ENCODE assay signal across 8 cellular contexts in genomic region chr4:145939241-145939640, GRCh38. TPM values are rescaled to one million over a fixed set of nuclear protein-coding genes. Genes with fewer than 3 reads are reported as not detected.
DNase-seq lines count a peak whose midpoint lies in the region; ATAC-seq, FAIRE-seq and TF ChIP-seq lines count a peak whose summit lies in the region.

No MANE protein-coding gene starts in this region.

- peak overlapping the region; percentile 95 for H3K9ac ChIP-seq in keratinocyte (ENCODE audit: control insufficient read depth, extremely low read depth, insufficient read depth, low read length)

- peak overlapping the region; percentile 92 for H3K4me3 Mint-ChIP-seq in activated T-cell treated with anti-CD3 and anti-CD28 coated beads, Interleukin-2, amount 50 U/mL, for 4 hours
- H3K4me3 Mint-ChIP-seq in activated CD8-positive, alpha-beta T cell treated with anti-CD3 and anti-CD28 coated beads for 36 hours: peak overlapping the region; percentile 96

- peak overlapping the region in 2 of 3 experiments; percentile 65 to 95 for H3K4me3 ChIP-seq in keratinocyte (ENCODE audit: control insufficient read depth in 2 of 3, extremely low read depth in 1 of 3, insufficient read depth in 2 of 3, low read depth in 1 of 3, low read length in 3 of 3)
- peak overlapping the region in 3 of 4 donors; percentile 63 to 89 (median 77) for H3K4me3 ChIP-seq in tibial nerve
- H3K4me3 ChIP-seq in left lung: peak overlapping the region in 1 of 2 donors; percentile 65

- H3K27ac Mint-ChIP-seq in activated CD8-positive, alpha-beta T cell treated with anti-CD3 and anti-CD28 coated beads for 36 hours: peak overlapping the region; percentile 97

- H3K79me2 ChIP-seq in keratinocyte (ENCODE audit: control insufficient read depth, insufficient read depth, low read length): peaks cover 17% of the 10 kb centered on the region

- peak overlapping the region; percentile 90 for H3K27ac ChIP-seq in keratinocyte (ENCODE audit: control insufficient read depth, insufficient read depth, low read length)
- no peak overlapping the region for H3K27ac ChIP-seq in tibial nerve
- no peak overlapping the region for H3K27ac ChIP-seq in left lung

- H3K36me3 ChIP-seq in keratinocyte (ENCODE audit: control insufficient read depth in 2 of 2, extremely low read depth in 1 of 2, insufficient read depth in 2 of 2, low read length in 2 of 2) (no peaks in the 10 kb centered on the region), tibial nerve (no peaks in the 10 kb centered on the region), left lung (no peaks in the 10 kb centered on the region)

- dilution Hi-C loops in keratinocyte (cut with MboI; ENCODE audit: extremely low pct_ligation_motif_present, low sequenced_read_pairs): no loop called here

- H3K27me3 ChIP-seq in keratinocyte (ENCODE audit: control insufficient read depth, extremely low read depth, insufficient read depth, low read length) (no peaks in the 10 kb centered on the region), tibial nerve (no peaks in the 10 kb centered on the region), left lung (peaks cover 0 to 46% of the 10 kb centered on the region in 2 donors)

- intact Hi-C loops in activated CD8-positive, alpha-beta T cell treated with anti-CD3 and anti-CD28 coated beads for 36 hours (cut with micrococcal nuclease): loop anchor here (5.0 to 10.0 kb wide), 2 partner anchors 134 to 322 kb away; partner anchors contain the start of gene MMAA
- intact Hi-C loops in left lung (cut with DNase I): no loop called here

- H3K27me3 Mint-ChIP-seq in activated T-cell treated with anti-CD3 and anti-CD28 coated beads, Interleukin-2, amount 50 U/mL, for 4 hours (ENCODE audit: low read depth): no peaks in the 10 kb centered on the region
- H3K27me3 Mint-ChIP-seq in activated CD8-positive, alpha-beta T cell treated with anti-CD3 and anti-CD28 coated beads for 36 hours: no peaks in the 10 kb centered on the region

- H3K4me1 ChIP-seq in keratinocyte (ENCODE audit: control insufficient read depth, extremely low read depth, insufficient read depth, low read length) (peaks cover 23% of the 10 kb centered on the region), tibial nerve (peaks cover 0 to 8% (median 4%) of the 10 kb centered on the region in 4 donors), left lung (peaks cover 6 to 24% of the 10 kb centered on the region in 2 donors)

- CTCF ChIA-PET in activated CD8-positive, alpha-beta T cell treated with anti-CD3 and anti-CD28 coated beads for 36 hours (lab: Charles Lee): interaction anchor here (0.8 to 1.5 kb wide), 3 partner anchors 17 to 323 kb away, joined by 3 to 4 read pairs (median 3); no protein-coding TSS in a partner anchor

- H3K9me1 ChIP-seq in keratinocyte (ENCODE audit: control insufficient read depth, extremely low read depth, insufficient read depth, low read length): no peaks in the 10 kb centered on the region

- TF ChIP-seq EP300 in tibial nerve (IDR thresholded peaks at IDR 0.05): no peak

- H3K4me2 ChIP-seq in keratinocyte (ENCODE audit: control insufficient read depth, extremely low read depth, insufficient read depth, low read depth, low read length): peak overlapping the region; percentile 68

- TF ChIP-seq CTCF in activated CD8-positive, alpha-beta T cell treated with anti-CD3 and anti-CD28 coated beads for 36 hours (IDR thresholded peaks at IDR 0.05): no peak
- TF ChIP-seq CTCF in keratinocyte (optimal IDR thresholded peaks at IDR 0.05 in 1 of 3, IDR thresholded peaks at IDR 0.05 in 1 of 3, conservative IDR thresholded peaks at IDR 0.05 in 1 of 3; ENCODE audit: extremely low read depth in 1 of 3, insufficient read depth in 2 of 3, low read length in 3 of 3): no peak
- no peak for TF ChIP-seq CTCF in tibial nerve (IDR thresholded peaks at IDR 0.05)
- TF ChIP-seq CTCF in omental fat pad (IDR thresholded peaks at IDR 0.05): no peak
- no peak for TF ChIP-seq CTCF in left lung (IDR thresholded peaks at IDR 0.05)

- H3K9me3 ChIP-seq in keratinocyte (ENCODE audit: control insufficient read depth, low read depth, low read length) (no peaks in the 10 kb centered on the region), tibial nerve (no peaks in the 10 kb centered on the region), left lung (no peaks in the 10 kb centered on the region)

- no peaks in the 10 kb centered on the region for H4K20me1 ChIP-seq in keratinocyte (ENCODE audit: control insufficient read depth, extremely low read depth, insufficient read depth, low read length)

- no peak for DNase-seq in activated T-cell treated with anti-CD3 and anti-CD28 coated beads, Interleukin-2, amount 50 U/mL, for 4 hours
- no peak for DNase-seq in activated T-cell treated with anti-CD3 and anti-CD28 coated beads, Interleukin-2, amount 50 U/mL, for 48 hours
- DNase-seq in activated CD8-positive, alpha-beta T cell treated with anti-CD3 and anti-CD28 coated beads for 36 hours: no peak
- DNase-seq in keratinocyte (ENCODE audit: low read depth, low spot score) (no peak), tibial nerve (ENCODE audit: low spot score in 2 of 2) (no peak), omental fat pad (ENCODE audit: low spot score) (no peak), left lung (no peak)

- POLR2A ChIA-PET in activated CD8-positive, alpha-beta T cell treated with anti-CD3 and anti-CD28 coated beads for 36 hours (lab: Charles Lee): interaction anchor here (0.5 to 1.2 kb wide), 5 partner anchors 12 to 320 kb away, joined by 3 to 4 read pairs (median 4); partner anchors contain the start of gene MMAA

- no peaks in the 10 kb centered on the region for H3K9me3 Mint-ChIP-seq in activated T-cell treated with anti-CD3 and anti-CD28 coated beads, Interleukin-2, amount 50 U/mL, for 4 hours
- H3K9me3 Mint-ChIP-seq in activated CD8-positive, alpha-beta T cell treated with anti-CD3 and anti-CD28 coated beads for 36 hours: no peaks in the 10 kb centered on the region

- no peak for ATAC-seq in activated T-cell treated with anti-CD3 and anti-CD28 coated beads, Interleukin-2, amount 50 U/mL, for 4 hours
- no peak for ATAC-seq in activated CD8-positive, alpha-beta T cell treated with anti-CD3 and anti-CD28 coated beads for 36 hours
- no peak for ATAC-seq in omental fat pad (ENCODE audit: low FRiP score)
- ATAC-seq in left lung: no peak
- ATAC-seq in GM19328 (IDR thresholded peaks at IDR 0.05; ENCODE audit: unreplicated experiment): no peak

- 68 to 78% methylated on average over 3 of the region's 3 CpGs for WGBS in tibial nerve, 2 donors

- FAIRE-seq in keratinocyte (lab: Jason Lieb, UNC): no peak

- peaks cover 29% of the 10 kb centered on the region for H3K4me1 Mint-ChIP-seq in activated T-cell treated with anti-CD3 and anti-CD28 coated beads, Interleukin-2, amount 50 U/mL, for 4 hours (ENCODE audit: low read depth)
- peaks cover 29% of the 10 kb centered on the region for H3K4me1 Mint-ChIP-seq in activated CD8-positive, alpha-beta T cell treated with anti-CD3 and anti-CD28 coated beads for 36 hours (ENCODE audit: low read depth)

- no peak for TF ChIP-seq POLR2A in tibial nerve (IDR thresholded peaks at IDR 0.05)

- H2AFZ ChIP-seq in keratinocyte (ENCODE audit: control insufficient read depth, low read length): peak overlapping the region; percentile 15

- H3K36me3 Mint-ChIP-seq in activated T-cell treated with anti-CD3 and anti-CD28 coated beads, Interleukin-2, amount 50 U/mL, for 4 hours (ENCODE audit: insufficient read depth): no peaks in the 10 kb centered on the region
- H3K36me3 Mint-ChIP-seq in activated CD8-positive, alpha-beta T cell treated with anti-CD3 and anti-CD28 coated beads for 36 hours (ENCODE audit: low read depth): peaks cover 8% of the 10 kb centered on the region

RNA-seq across cellular contexts. Expression of gene ZNF827, which starts 0.6 kb away (rescaled TPM):
- 10 to 100 TPM; 22.8 to 35.2 (median 25.1) TPM for total RNA-seq in activated T-cell treated with anti-CD3 and anti-CD28 coated beads, Interleukin-2, amount 50 U/mL, for 4 hours
- total RNA-seq in activated CD8-positive, alpha-beta T cell treated with anti-CD3 and anti-CD28 coated beads for 36 hours: 10 to 100 TPM; 28.4 to 31.1 TPM
- polyA plus RNA-seq in keratinocyte: 4.7 to 9.8 TPM (median 5.2 TPM) in 3 replicates
- polyA plus RNA-seq in keratinocyte (2011; ENCODE audit: low read depth): 1.3 TPM
- polyA plus RNA-seq in keratinocyte (2011; cell fraction: cytosol; rRNA removed): 4.2 and 9.1 TPM in 2 replicates
- polyA plus RNA-seq in keratinocyte (2011; cell fraction: nucleus; rRNA removed): 26.0 and 34.8 TPM in 2 replicates
- 2.9 and 8.4 TPM in 2 replicates for polyA plus RNA-seq in keratinocyte (2012; ENCODE audit: low replicate concordance)
- polyA minus RNA-seq in keratinocyte: 15.7 to 39.9 TPM (median 16.4 TPM) in 3 replicates
- 10.4 TPM for polyA minus RNA-seq in keratinocyte (2011; cell fraction: cytosol; rRNA and poly(A)+ RNA removed)
- polyA minus RNA-seq in keratinocyte (2011; cell fraction: nucleus; rRNA and poly(A)+ RNA removed): 29.2 and 32.5 TPM in 2 replicates
- total RNA-seq in tibial nerve (10 to 100 TPM in 1 of 4 donors, 1 to 10 TPM in 3; 3.7 to 10.0 (median 6.4) TPM), omental fat pad (10 to 100 TPM in 1 of 4 donors, 1 to 10 TPM in 3; 5.2 to 11.8 (median 7.1) TPM), left lung (10 to 100 TPM in 1 of 2 donors, 1 to 10 TPM in 1; 9.2 to 15.1 TPM)
